In genomic region chr5:34599471-34600117, GRCh38 we compare ENCODE assay signal across 26 cellular contexts. TPM values are rescaled to one million over a fixed set of nuclear protein-coding genes. Genes with fewer than 3 reads are reported as not detected.
DNase-seq lines count a peak whose midpoint lies in the region; ATAC-seq and TF ChIP-seq lines count a peak whose summit lies in the region.
"Had no signal": no experiment of that assay in that cellular context is flagged by ENCODE, and none has a peak within 500 bp of the region (broad histone marks: within the 10 kb centered on the region; RNA-seq: fewer than 3 reads in every experiment).

No MANE protein-coding gene starts in this region.

- no peak overlapping the region for H3K56ac ChIP-seq in IMR-90 (ENCODE audit: extremely low read depth, insufficient read depth, low read length)

- peak overlapping the region; percentile 1 for H3K14ac ChIP-seq in IMR-90 (replicated peaks; ENCODE audit: low read depth, low read length)

- peak overlapping the region; percentile 96 for H2BK120ac ChIP-seq in IMR-90 (ENCODE audit: low read depth, low read length)

- intact Hi-C loops in IMR-90 (cut with micrococcal nuclease), result no loop called here

- no peak overlapping the region for H2AK9ac ChIP-seq in IMR-90 (replicated peaks; ENCODE audit: low read depth, low read length, poor library complexity)

- dilution Hi-C loops in IMR-90 (cut with HindIII; ENCODE audit: low sequenced_read_pairs, unreplicated experiment), result no loop called here

- in situ Hi-C loops in IMR-90 (cut with MboI; ENCODE audit: low sequenced_read_pairs), result no loop called here

- TF ChIP-seq CTCF in IMR-90 (conservative IDR thresholded peaks at IDR 0.05; ENCODE audit: low read depth, low read length), result no peak
- no peak for TF ChIP-seq CTCF in foreskin keratinocyte (conservative IDR thresholded peaks at IDR 0.05)

- 0 out of 2 replicates have a peak overlapping the region, but pooled peaks have one; percentile 22 for H3K27ac ChIP-seq in IMR-90 (ENCODE audit: insufficient read depth, low read length)
- H3K27ac ChIP-seq in foreskin keratinocyte, result no peak overlapping the region
- H3K27ac ChIP-seq: lower lobe of right lung had no signal

- H3K4ac ChIP-seq in IMR-90 (ENCODE audit: low read depth, low read length), result peak overlapping the region; percentile 82

- no peak for TF ChIP-seq POLR2A in IMR-90 (IDR thresholded peaks at IDR 0.05; ENCODE audit: low read depth, low read length)

- peak overlapping the region; percentile 18 for H4K91ac ChIP-seq in IMR-90 (ENCODE audit: insufficient read depth, low read depth, low read length)

- H2BK15ac ChIP-seq in IMR-90 (ENCODE audit: low read depth, low read length), result peak overlapping the region; percentile 98

- no peaks in the 10 kb centered on the region for H3K36me3 ChIP-seq in IMR-90 (ENCODE audit: control insufficient read depth, insufficient read depth, low read length)
- H3K36me3 ChIP-seq: breast epithelium, lower lobe of right lung, stomach, tibial nerve had no signal

- WGBS in IMR-90 (ENCODE audit: extremely low coverage in 2 of 2, insufficient read length in 1 of 2), 2 experiments, result no CpG with 5 or more reads among the region's 4 CpGs

- H3K36me3 Mint-ChIP-seq in stimulated activated memory B cell treated with anti-CD40 and anti-IgM and Interleukin-4, amounts not matched to agents 10 μg/mL and 1 μg/mL and 100 μg/mL, for 72 hours, result no peaks in the 10 kb centered on the region
- H3K36me3 Mint-ChIP-seq: naive thymus-derived CD4-positive, alpha-beta T cell had no signal

- H3K4me3 Mint-ChIP-seq in stimulated activated memory B cell treated with anti-CD40 and anti-IgM and Interleukin-4, amounts not matched to agents 10 μg/mL and 1 μg/mL and 100 μg/mL, for 72 hours, result no peak overlapping the region
- H3K4me3 Mint-ChIP-seq: activated B cell treated with CpG ODN at 0.5 μM for 24 hours; activated naive CD8-positive, alpha-beta T cell treated with anti-CD3 and anti-CD28 coated beads, Interleukin-2, amount 50 U/mL, for 24 hours; endodermal cell; naive thymus-derived CD4-positive, alpha-beta T cell had no signal

- H3K27me3 ChIP-seq in IMR-90 (ENCODE audit: control insufficient read depth, insufficient read depth, low read length), result no peaks in the 10 kb centered on the region
- no peaks in the 10 kb centered on the region for H3K27me3 ChIP-seq in foreskin keratinocyte
- H3K27me3 ChIP-seq: breast epithelium, stomach, tibial nerve had no signal

- no peak for DNase-seq in IMR-90
- peak; percentile 43 for DNase-seq in amniotic epithelial cell (ENCODE audit: low read depth)
- peak in 1 of 2 donors; percentile 42 for DNase-seq in foreskin keratinocyte
- no peak for DNase-seq in germinal center (ENCODE audit: low spot score)
- no peak for DNase-seq in NCI-H345 treated with DMSO at 0.1 percent for 48 hours (lab: John Stamatoyannopoulos, UW; ENCODE audit: unreplicated experiment)
- DNase-seq: activated B cell treated with CpG ODN at 0.5 μM for 24 hours; activated CD4-positive, alpha-beta T cell treated with anti-CD3 and anti-CD28 coated beads, Interleukin-2, amount 50 U/mL, for 48 hours; activated effector memory CD4-positive, alpha-beta T cell treated with anti-CD3 and anti-CD28 coated beads, Interleukin-2, amount 50 U/mL, for 16 hours; activated naive CD8-positive, alpha-beta T cell treated with anti-CD3 and anti-CD28 coated beads, Interleukin-2, amount 50 U/mL, for 24 hours; cortex of kidney; DMS79; endodermal cell; hippocampal formation; lower lobe of right lung; naive thymus-derived CD4-positive, alpha-beta T cell; NCI-H1417; NCI-H2081 treated with DMSO at 0.1 percent for 48 hours; NCI-H446 treated with DMSO at 0.1 percent for 48 hours; right cardiac atrium; stomach; T-helper 9 cell had no signal

- CTCF ChIA-PET in IMR-90 (lab: Yijun Ruan, JAX), result no interaction called here

- no peak for TF ChIP-seq RAD21 in IMR-90 (IDR thresholded peaks at IDR 0.05; ENCODE audit: low read length)

- ATAC-seq in IMR-90 (ENCODE audit: low read depth), result no peak
- ATAC-seq in foreskin keratinocyte, result peak; percentile 56
- ATAC-seq in stimulated activated memory B cell treated with anti-CD40 and anti-IgM and Interleukin-4, amounts not matched to agents 10 μg/mL and 1 μg/mL and 100 μg/mL, for 72 hours, result peak; percentile 24
- ATAC-seq in GM21423 (IDR thresholded peaks at IDR 0.05; ENCODE audit: unreplicated experiment), result no peak
- ATAC-seq in HG03469 (IDR thresholded peaks at IDR 0.05; ENCODE audit: unreplicated experiment), result no peak
- ATAC-seq: activated naive CD8-positive, alpha-beta T cell treated with anti-CD3 and anti-CD28 coated beads, Interleukin-2, amount 50 U/mL, for 24 hours; lower lobe of right lung; naive thymus-derived CD4-positive, alpha-beta T cell; right cardiac atrium had no signal

- peaks cover 14% of the 10 kb centered on the region for H3K4me1 ChIP-seq in IMR-90 (ENCODE audit: control insufficient read depth, insufficient read depth, low read length)
- H3K4me1 ChIP-seq in foreskin keratinocyte, result peaks cover 9% of the 10 kb centered on the region
- H3K4me1 ChIP-seq: breast epithelium, lower lobe of right lung had no signal

- H3K4me2 ChIP-seq in IMR-90 (ENCODE audit: low read depth, low read length), result no peak overlapping the region

- H3K4me3 ChIP-seq in IMR-90 (ENCODE audit: insufficient read depth, low read depth, low read length), result no peak overlapping the region
- H3K4me3 ChIP-seq: breast epithelium, lower lobe of right lung, stomach, tibial nerve had no signal

- peak overlapping the region; percentile 96 for H2BK20ac ChIP-seq in IMR-90 (ENCODE audit: low read depth, low read length)

- H3K9me3 Mint-ChIP-seq in stimulated activated memory B cell treated with anti-CD40 and anti-IgM and Interleukin-4, amounts not matched to agents 10 μg/mL and 1 μg/mL and 100 μg/mL, for 72 hours, result no peaks in the 10 kb centered on the region
- H3K9me3 Mint-ChIP-seq: activated B cell treated with CpG ODN at 0.5 μM for 24 hours; activated naive CD8-positive, alpha-beta T cell treated with anti-CD3 and anti-CD28 coated beads, Interleukin-2, amount 50 U/mL, for 24 hours had no signal

- H3K27me3 Mint-ChIP-seq in stimulated activated memory B cell treated with anti-CD40 and anti-IgM and Interleukin-4, amounts not matched to agents 10 μg/mL and 1 μg/mL and 100 μg/mL, for 72 hours, result no peaks in the 10 kb centered on the region
- H3K27me3 Mint-ChIP-seq: activated B cell treated with CpG ODN at 0.5 μM for 24 hours had no signal

- no peaks in the 10 kb centered on the region for H3K9me3 ChIP-seq in IMR-90 (ENCODE audit: control insufficient read depth, insufficient read depth, low read length)
- H3K9me3 ChIP-seq: breast epithelium, lower lobe of right lung, stomach, tibial nerve had no signal

- H2BK5ac ChIP-seq in IMR-90 (ENCODE audit: low read depth, low read length, poor library complexity, severe bottlenecking), result peak overlapping the region; percentile 98

- H3K23ac ChIP-seq in IMR-90 (ENCODE audit: low read depth, low read length), result peak overlapping the region; percentile 28; the same call in 1 of the 2 replicates

- H4K5ac ChIP-seq in IMR-90 (ENCODE audit: low read depth, low read length), result no peak overlapping the region; the same call in 1 of the 2 replicates

- no TSS peak for BruUV-seq in IMR-90 (replicated peaks; lab: Mats Ljungman, UMichigan)

- peaks cover 9 to 27% of the 10 kb centered on the region in 2 experiments; a peak in 3 of 4 replicates for H3K79me1 ChIP-seq in IMR-90 (ENCODE audit: low read depth in 1 of 2, low read length in 2 of 2)

- H3K18ac ChIP-seq in IMR-90 (ENCODE audit: low read depth, low read length), result peak overlapping the region; percentile 92

- H2AFZ ChIP-seq in IMR-90 (replicated peaks; ENCODE audit: low read length, poor library complexity), result no peak overlapping the region

- H3K4me1 Mint-ChIP-seq in stimulated activated memory B cell treated with anti-CD40 and anti-IgM and Interleukin-4, amounts not matched to agents 10 μg/mL and 1 μg/mL and 100 μg/mL, for 72 hours, result no peaks in the 10 kb centered on the region
- H3K4me1 Mint-ChIP-seq: activated B cell treated with CpG ODN at 0.5 μM for 24 hours; activated naive CD8-positive, alpha-beta T cell treated with anti-CD3 and anti-CD28 coated beads, Interleukin-2, amount 50 U/mL, for 24 hours; naive thymus-derived CD4-positive, alpha-beta T cell had no signal

- no peak overlapping the region for H3K27ac Mint-ChIP-seq in stimulated activated memory B cell treated with anti-CD40 and anti-IgM and Interleukin-4, amounts not matched to agents 10 μg/mL and 1 μg/mL and 100 μg/mL, for 72 hours
- H3K27ac Mint-ChIP-seq: activated B cell treated with CpG ODN at 0.5 μM for 24 hours; activated naive CD8-positive, alpha-beta T cell treated with anti-CD3 and anti-CD28 coated beads, Interleukin-2, amount 50 U/mL, for 24 hours; endodermal cell; naive thymus-derived CD4-positive, alpha-beta T cell had no signal

- H3K9ac ChIP-seq in IMR-90 (ENCODE audit: low read depth, low read length), result no peak overlapping the region

- no peaks in the 10 kb centered on the region for H4K20me1 ChIP-seq in IMR-90 (ENCODE audit: insufficient read depth, low read length)

- peak overlapping the region; percentile 50 for H2AK5ac ChIP-seq in IMR-90 (ENCODE audit: low read depth, low read length)

- peak overlapping the region; percentile 65 to 88; a peak in 3 of 4 replicates for H4K8ac ChIP-seq in IMR-90 (ENCODE audit: low read depth in 2 of 2, low read length in 2 of 2)

- POLR2A ChIA-PET in IMR-90 (lab: Charles Lee; ENCODE audit: unreplicated experiment), result no interaction called here

- peaks cover 9% of the 10 kb centered on the region for H3K9me1 ChIP-seq in IMR-90 (ENCODE audit: insufficient read depth, low read length)

TF ChIP-seq in IMR-90, 13 proteins besides CTCF, POLR2A, EP300 and RAD21:
- TF ChIP-seq RCOR1 (IDR thresholded peaks at IDR 0.05; ENCODE audit: insufficient replicate concordance, low read length) (no peak), MAFK (IDR thresholded peaks at IDR 0.05; ENCODE audit: low read depth, low read length) (no peak), SMC3 (IDR thresholded peaks at IDR 0.05; ENCODE audit: low read depth, low read length) (no peak), RFX5 (IDR thresholded peaks at IDR 0.05; ENCODE audit: low read depth, low read length) (no peak), CEBPB (IDR thresholded peaks at IDR 0.05; ENCODE audit: low read depth, low read length) (no peak)

RNA-seq across cellular contexts. Expression of gene RAI14, which starts 56.5 kb away (rescaled TPM):
- total RNA-seq in IMR-90 (2012; rRNA removed) (267 and 361 TPM in 2 replicates), foreskin keratinocyte (37.8 and 38.1 TPM in 2 replicates)
- polyA plus RNA-seq in IMR-90 (2012; rRNA removed) (191 and 221 TPM in 2 replicates), foreskin keratinocyte (9.0 and 10.9 TPM in 2 replicates)
- polyA plus RNA-seq in IMR-90 (2012; cell fraction: cytosol; rRNA removed), result 68.3 and 80.0 TPM in 2 replicates
- polyA plus RNA-seq in IMR-90 (2012; cell fraction: nucleus; rRNA removed; ENCODE audit: low replicate concordance), result 60.2 and 146 TPM in 2 replicates
- polyA plus RNA-seq: naive thymus-derived CD4-positive, alpha-beta T cell had no signal

Comparison
In these comparisons a context has a peak if more than half of its experiments do, and no peak if none do; other contexts are left out.
1. ATAC-seq: peak in foreskin keratinocyte (single experiment) and stimulated activated memory B cell treated with anti-CD40 and anti-IgM and Interleukin-4, amounts not matched to agents 10 μg/mL and 1 μg/mL and 100 μg/mL, for 72 hours (single experiment); none in IMR-90 (single experiment), GM21423 (single experiment) and HG03469 (single experiment).